Comparison of ENCODE assay signal across 19 cellular contexts in genomic region chr7:142460402-142461117, GRCh38.
DNase-seq lines count a peak whose midpoint lies in the region; ATAC-seq and TF ChIP-seq lines count a peak whose summit lies in the region.
"Had no signal": no experiment of that assay in that cellular context is flagged by ENCODE, and none has a peak within 500 bp of the region (broad histone marks: within the 10 kb centered on the region; RNA-seq: fewer than 3 reads in every experiment).

No MANE protein-coding gene starts in this region.

- H3K36me3 ChIP-seq in ACC112 (ENCODE audit: insufficient read depth, low read length) (no peaks in the 10 kb centered on the region), DND-41 (ENCODE audit: insufficient read depth, low read length) (no peaks in the 10 kb centered on the region; the same call in 1 of the 2 replicates)
- H3K36me3 ChIP-seq: tibial artery had no signal

- H3K4me1 Mint-ChIP-seq in T-helper 17 cell: peaks cover 23% of the 10 kb centered on the region

- no peaks in the 10 kb centered on the region for H3K27me3 Mint-ChIP-seq in T-helper 17 cell
- H3K27me3 Mint-ChIP-seq: CD4-positive, alpha-beta memory T cell; central memory CD8-positive, alpha-beta T cell had no signal

- H3K79me2 ChIP-seq in ACC112 (ENCODE audit: control insufficient read depth, insufficient read depth, low read length, unreplicated experiment) (no peaks in the 10 kb centered on the region), DND-41 (ENCODE audit: insufficient read depth, low read length) (peaks cover 55% of the 10 kb centered on the region)

- ATAC-seq in DND-41 (ENCODE audit: insufficient read depth, low read depth) (no peak), T-helper 17 cell (no peak), GM21447 (IDR thresholded peaks at IDR 0.05; ENCODE audit: unreplicated experiment) (no peak), GM19467 (IDR thresholded peaks at IDR 0.05; ENCODE audit: unreplicated experiment) (no peak)

- H3K27ac Mint-ChIP-seq in T-helper 17 cell: peak overlapping the region; percentile 43
- H3K27ac Mint-ChIP-seq: natural killer cell had no signal

- no peak overlapping the region for H3K4me2 ChIP-seq in DND-41 (ENCODE audit: insufficient read depth, low read length)

- peak overlapping the region; percentile 73 for H3K9ac ChIP-seq in DND-41 (ENCODE audit: low read depth, low read length)

- TF ChIP-seq CTCF in DND-41 (IDR thresholded peaks at IDR 0.05; ENCODE audit: borderline replicate concordance, extremely low read depth, low read length, poor library complexity, severe bottlenecking): no peak
- TF ChIP-seq CTCF in foreskin fibroblast (IDR thresholded peaks at IDR 0.05; ENCODE audit: low read depth, low read length): no peak

- no peak overlapping the region for H2AFZ ChIP-seq in ACC112 (ENCODE audit: low read length, unreplicated experiment)
- H2AFZ ChIP-seq in DND-41 (ENCODE audit: low read depth, low read length): no peak overlapping the region

- peaks cover 3% of the 10 kb centered on the region for H3K36me3 Mint-ChIP-seq in T-helper 17 cell (ENCODE audit: low read depth)
- H3K36me3 Mint-ChIP-seq: CD4-positive, alpha-beta memory T cell; natural killer cell had no signal

- H4K20me1 ChIP-seq in DND-41 (ENCODE audit: insufficient read depth, low read length): no peaks in the 10 kb centered on the region

- H3K27ac ChIP-seq in ACC112 (ENCODE audit: low read depth, low read length) (peak overlapping the region; percentile 87), DND-41 (ENCODE audit: low read length) (peak overlapping the region; percentile 100)
- H3K27ac ChIP-seq: tibial artery had no signal

- H3K4me3 ChIP-seq in ACC112 (ENCODE audit: low read depth, low read length) (peak overlapping the region; percentile 24; the same call in 1 of the 2 replicates), DND-41 (ENCODE audit: low read depth in 1 of 2, low read length in 2 of 2) (no peak overlapping the region), foreskin fibroblast (ENCODE audit: low read depth in 1 of 2, low read length in 2 of 2) (no peak overlapping the region)
- H3K4me3 ChIP-seq: tibial artery had no signal

- no peak for DNase-seq in DND-41
- no peak for DNase-seq in T-helper 17 cell
- peak; percentile 69 to 77 for DNase-seq in foreskin fibroblast
- DNase-seq in amniotic stem cell (lab: John Stamatoyannopoulos, UW): no peak
- no peak for DNase-seq in NCI-H524 (lab: John Stamatoyannopoulos, UW)
- DNase-seq: CD4-positive, alpha-beta memory T cell; erythroblast; KBM-7; left colon; natural killer cell; NCI-H2029; NCI-H446; stimulated activated CD4-positive, alpha-beta T cell treated with anti-CD3 and anti-CD28 coated beads, Interleukin-1b, Interleukin-23, amount 100 ng/mL, for 48 hours; stimulated activated naive CD4-positive, alpha-beta T cell treated with Interleukin-2 at 50 U/mL for 16 hours; tibial artery had no signal

- H3K4me3 Mint-ChIP-seq in T-helper 17 cell: peak overlapping the region; percentile 28
- H3K4me3 Mint-ChIP-seq: natural killer cell had no signal

- H3K9me3 ChIP-seq in DND-41 (ENCODE audit: insufficient read depth, low read length, severe bottlenecking) (no peaks in the 10 kb centered on the region), T-helper 17 cell (ENCODE audit: control insufficient read depth, low read length, poor library complexity, severe bottlenecking) (no peaks in the 10 kb centered on the region)
- H3K9me3 ChIP-seq: tibial artery had no signal

- H3K4me1 ChIP-seq in ACC112 (ENCODE audit: control insufficient read depth, insufficient read depth, low read length, unreplicated experiment) (peaks cover 28% of the 10 kb centered on the region), DND-41 (ENCODE audit: insufficient read depth, low read length) (peaks cover 94% of the 10 kb centered on the region)
- H3K4me1 ChIP-seq: tibial artery had no signal

- H3K27me3 ChIP-seq in ACC112 (ENCODE audit: insufficient read depth, low read length): no peaks in the 10 kb centered on the region
- no peaks in the 10 kb centered on the region for H3K27me3 ChIP-seq in DND-41 (ENCODE audit: insufficient read depth, low read length, poor library complexity)
- H3K27me3 ChIP-seq: tibial artery had no signal

Comparison
In these comparisons a context has a peak if more than half of its experiments do, and no peak if none do; other contexts are left out.
1. DNase-seq: peak in foreskin fibroblast (2 of 2); none in DND-41 (single experiment), T-helper 17 cell (0 of 3), amniotic stem cell (single experiment) and NCI-H524 (0 of 2).